Comparison of ENCODE assay signal across 24 cellular contexts in the genomic region with DNA sequence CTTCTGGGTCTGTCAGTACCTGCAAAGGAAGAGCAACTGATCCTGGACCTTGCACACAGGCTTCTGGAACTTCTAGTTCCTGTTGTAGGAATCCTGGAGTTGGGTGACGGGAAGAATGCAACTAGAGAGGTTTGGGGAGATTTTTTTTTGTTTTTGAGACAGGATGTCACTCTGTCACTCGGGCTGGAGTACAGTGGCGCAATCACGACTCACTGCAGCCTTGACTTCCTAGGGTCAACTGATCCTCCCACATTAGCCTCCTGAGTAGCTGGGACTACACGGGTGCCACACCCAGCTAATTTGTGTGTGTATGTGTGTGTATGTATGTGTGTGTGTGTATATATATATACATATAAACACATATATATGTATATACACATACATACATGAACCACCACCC. TPM values are rescaled to one million over a fixed set of nuclear protein-coding genes. Genes with fewer than 3 reads are reported as not detected.
DNase-seq lines count a peak whose midpoint lies in the region; ATAC-seq and TF ChIP-seq lines count a peak whose summit lies in the region.
"Had no signal": no experiment of that assay in that cellular context is flagged by ENCODE, and none has a peak within 500 bp of the region (broad histone marks: within the 10 kb centered on the region; RNA-seq: fewer than 3 reads in every experiment).

No MANE protein-coding gene starts in this region.

- H3K27ac Mint-ChIP-seq in T-cell = peak overlapping the region; percentile 8 to 59
- no peak overlapping the region for H3K27ac Mint-ChIP-seq in CD8-positive, alpha-beta T cell

- no peaks in the 10 kb centered on the region for H3K9me3 ChIP-seq in spleen
- no peaks in the 10 kb centered on the region for H3K9me3 ChIP-seq in CD8-positive, alpha-beta T cell (ENCODE audit: low read length)
- H3K9me3 ChIP-seq: Caco-2, MG63, SK-N-SH, thoracic aorta had no signal

- CTCF ChIA-PET in T-cell (lab: Charles Lee) = no interaction called here
- CTCF ChIA-PET in CD8-positive, alpha-beta T cell (lab: Charles Lee) = interaction anchor here (1.8 kb wide), 1 partner anchor 14 kb away, joined by 6 read pairs; no protein-coding TSS in a partner anchor

- TF ChIP-seq POLR2A in spleen (IDR thresholded peaks at IDR 0.05) = no peak

- WGBS in spleen, 5 donors = 38 to 76% (median 60%) methylated on average over 5 of the region's 5 CpGs

- intact Hi-C loops in spleen (cut with DNase I; ENCODE audit: low total_unique reads) = no loop called here
- intact Hi-C loops in CD8-positive, alpha-beta T cell (cut with DNase I, micrococcal nuclease) = no loop called here

- peaks cover 17 to 37% (median 26%) of the 10 kb centered on the region in 3 donors for H3K4me1 Mint-ChIP-seq in T-cell
- peaks cover 17% of the 10 kb centered on the region for H3K4me1 Mint-ChIP-seq in CD8-positive, alpha-beta T cell (ENCODE audit: low read depth)

- peaks cover 3 to 46% (median 20%) of the 10 kb centered on the region in 6 donors for H3K4me1 ChIP-seq in spleen
- H3K4me1 ChIP-seq in CD8-positive, alpha-beta T cell (ENCODE audit: insufficient read depth, low read length) = peaks cover 12% of the 10 kb centered on the region
- H3K4me1 ChIP-seq: Caco-2 had no signal

- H3K36me3 Mint-ChIP-seq in T-cell = peaks cover 26% of the 10 kb centered on the region
- H3K36me3 Mint-ChIP-seq in CD8-positive, alpha-beta T cell = peaks cover 32% of the 10 kb centered on the region

- H3K27me3 Mint-ChIP-seq in T-cell = no peaks in the 10 kb centered on the region
- no peaks in the 10 kb centered on the region for H3K27me3 Mint-ChIP-seq in CD8-positive, alpha-beta T cell (ENCODE audit: low read depth)

- TF ChIP-seq CTCF in spleen (IDR thresholded peaks at IDR 0.05 in 8 of 11, conservative IDR thresholded peaks at IDR 0.05 in 3 of 11) = no peak
- no peak for TF ChIP-seq CTCF in CD8-positive, alpha-beta T cell (IDR thresholded peaks at IDR 0.05)

- DNase-seq in SIG-M5 treated with dmso at 0.1 percent for 504 hours (lab: John Stamatoyannopoulos, UW; ENCODE audit: unreplicated experiment) (peak; percentile 23), SIG-M5 (lab: John Stamatoyannopoulos, UW) (no peak), T-cell (no peak), spleen (no peak)
- DNase-seq in CD8-positive, alpha-beta T cell = no peak
- DNase-seq: activated CD4-positive, CD25-positive, alpha-beta regulatory T cell; activated naive CD4-positive, alpha-beta T cell; activated T-cell treated with anti-CD3 and anti-CD28 coated beads, Interleukin-2, amount 50 U/mL, for 1 hour; amniotic stem cell; Caco-2; DND-41; glutamatergic neuron; mammary epithelial cell; MG63; NCI-H524; occipital lobe; SK-N-SH; stimulated activated CD4-positive, alpha-beta T cell treated with anti-CD3 and anti-CD28 coated beads, Interleukin-4, amount 100 ng/mL, for 1 hour; stimulated activated naive CD4-positive, alpha-beta T cell treated with Interleukin-2 at 50 U/mL for 16 hours; T1000 had no signal

- no peaks in the 10 kb centered on the region for H3K9me3 Mint-ChIP-seq in T-cell
- H3K9me3 Mint-ChIP-seq in CD8-positive, alpha-beta T cell = no peaks in the 10 kb centered on the region

- H3K27me3 ChIP-seq in spleen (replicated peaks in 1 of 7) = no peaks in the 10 kb centered on the region
- no peaks in the 10 kb centered on the region for H3K27me3 ChIP-seq in CD8-positive, alpha-beta T cell (ENCODE audit: insufficient read depth, low read length)
- H3K27me3 ChIP-seq: cardiac muscle cell, MG63 had no signal

- peak overlapping the region in 6 of 8 donors; percentile 15 to 61 (median 53) for H3K27ac ChIP-seq in spleen
- H3K27ac ChIP-seq in CD8-positive, alpha-beta T cell (ENCODE audit: low read depth, low read length) = no peak overlapping the region
- H3K27ac ChIP-seq: cardiac muscle cell, thoracic aorta had no signal

- H3K36me3 ChIP-seq in spleen = peaks cover 0 to 51% (median 28%) of the 10 kb centered on the region in 6 donors
- H3K36me3 ChIP-seq in CD8-positive, alpha-beta T cell (ENCODE audit: insufficient read depth, low read length) = no peaks in the 10 kb centered on the region
- H3K36me3 ChIP-seq: cardiac muscle cell, MG63, thoracic aorta had no signal

- no peak overlapping the region for H3K4me3 Mint-ChIP-seq in T-cell
- H3K4me3 Mint-ChIP-seq in CD8-positive, alpha-beta T cell = no peak overlapping the region

- ATAC-seq in T-cell (replicated peaks in 1 of 4) (no peak), GM18870 (IDR thresholded peaks at IDR 0.05; ENCODE audit: unreplicated experiment) (no peak)
- no peak for ATAC-seq in CD8-positive, alpha-beta T cell
- ATAC-seq: HCT116 had no signal

- POLR2A ChIA-PET in T-cell (lab: Charles Lee) = no interaction called here
- POLR2A ChIA-PET in CD8-positive, alpha-beta T cell (lab: Charles Lee) = no interaction called here

- H3K4me3 ChIP-seq in spleen = no peak overlapping the region
- H3K4me3 ChIP-seq in CD8-positive, alpha-beta T cell (ENCODE audit: low read depth, low read length) = no peak overlapping the region
- H3K4me3 ChIP-seq: cardiac muscle cell, MG63, thoracic aorta had no signal

RNA-seq across cellular contexts. Expression of gene ENTREP3, which starts 18.8 kb away (rescaled TPM):
- total RNA-seq in T-cell = 10 to 100 TPM; 10.2 to 17.3 (median 15.5) TPM
- 10 to 100 TPM in 6 of 7 donors, 1 to 10 TPM in 1; 9.9 to 19.3 (median 15.6) TPM for total RNA-seq in spleen
- polyA plus RNA-seq in spleen = 10 to 100 TPM in 1 of 3 donors, 1 to 10 TPM in 2; 6.5 to 13.2 (median 9.4) TPM
- total RNA-seq in CD8-positive, alpha-beta T cell = 1 to 10 TPM; 8.1 to 8.7 TPM

RNA-seq across cellular contexts. Expression of gene SCAMP3, which starts 25.7 kb away (rescaled TPM):
- 100 to 1,000 TPM in 2 of 5 donors, 10 to 100 TPM in 3; 54.7 to 101 (median 97.4) TPM for total RNA-seq in T-cell
- total RNA-seq in spleen = 10 to 100 TPM; 46.5 to 52.4 (median 49.8) TPM
- 10 to 100 TPM; 51.8 to 59.9 (median 53.2) TPM for polyA plus RNA-seq in spleen
- 10 to 100 TPM; 47.5 to 48.5 TPM for total RNA-seq in CD8-positive, alpha-beta T cell

RNA-seq across cellular contexts. Expression of gene MTX1, which starts 28.0 kb away (rescaled TPM):
- 10 to 100 TPM; 20.4 to 28.4 (median 25.1) TPM for total RNA-seq in T-cell
- 10 to 100 TPM; 28.2 to 40.9 (median 33.2) TPM for total RNA-seq in spleen
- 10 to 100 TPM; 43.7 to 48.4 (median 44.5) TPM for polyA plus RNA-seq in spleen
- 10 to 100 TPM; 24.4 to 25.8 TPM for total RNA-seq in CD8-positive, alpha-beta T cell

RNA-seq across cellular contexts. Expression of gene THBS3, which starts 28.8 kb away (rescaled TPM):
- total RNA-seq in T-cell = 10 to 100 TPM; 24.1 to 43.9 (median 34.0) TPM
- total RNA-seq in spleen = 10 to 100 TPM; 14.3 to 22.6 (median 20.5) TPM
- polyA plus RNA-seq in spleen = 10 to 100 TPM; 10.2 to 31.2 (median 27.7) TPM
- total RNA-seq in CD8-positive, alpha-beta T cell = 10 to 100 TPM; 18.5 to 18.8 TPM

RNA-seq across cellular contexts. Expression of gene CLK2, which starts 36.9 kb away (rescaled TPM):
- total RNA-seq in T-cell = 100 to 1,000 TPM in 3 of 5 donors, 10 to 100 TPM in 2; 76.4 to 123 (median 110) TPM
- total RNA-seq in spleen = 10 to 100 TPM; 61.0 to 89.9 (median 71.8) TPM
- 10 to 100 TPM; 38.6 to 82.0 (median 77.4) TPM for polyA plus RNA-seq in spleen
- 10 to 100 TPM; 48.6 to 54.4 TPM for total RNA-seq in CD8-positive, alpha-beta T cell
